In genomic region chr1:73026114-73026513, GRCh38 we compare ENCODE assay signal across 8 cellular contexts.
"Had no signal": no experiment of that assay in that cellular context is flagged by ENCODE, and none has a peak within 500 bp of the region (broad histone marks: within the 10 kb centered on the region; RNA-seq: fewer than 3 reads in every experiment).

No MANE protein-coding gene starts in this region.

- H3K36me3 ChIP-seq: HAP-1 had no signal

- H3K9ac ChIP-seq: GM23248 had no signal

- H3K4me1 ChIP-seq: HAP-1 had no signal

- H3K27ac Mint-ChIP-seq: HFFc6 had no signal

- H3K27ac ChIP-seq: GM23248 had no signal

- H3K4me3 ChIP-seq: GM23248, HAP-1, K562 had no signal

- H3K9me3 ChIP-seq: HAP-1 had no signal

- ATAC-seq: HCT116, K562 had no signal

- H2AFZ ChIP-seq: GM23248 had no signal

- H3K4me3 Mint-ChIP-seq: HFFc6 had no signal

- DNase-seq: GM23248, GOT3, H7, HFFc6, IMR-90 had no signal

- H3K9me3 Mint-ChIP-seq: HFFc6 had no signal
